In genomic region chr4:20831746-20832145, GRCh38 we compare ENCODE assay signal across 1 cellular context.
TF ChIP-seq lines count a peak whose summit lies in the region.

No MANE protein-coding gene starts in this region.

TF ChIP-seq in HepG2, 621 proteins besides CTCF, POLR2A, EP300 and RAD21 (continued from another document):
- TF ChIP-seq BRF2 (CRISPR knock-in tag; IDR thresholded peaks at IDR 0.05): no peak
- no peak for TF ChIP-seq ZNF879 (CRISPR knock-in tag; IDR thresholded peaks at IDR 0.05)
- TF ChIP-seq MIER3 (CRISPR knock-in tag; IDR thresholded peaks at IDR 0.05; ENCODE audit: borderline replicate concordance): no peak
- no peak for TF ChIP-seq ZNF432 (CRISPR knock-in tag; IDR thresholded peaks at IDR 0.05; ENCODE audit: borderline replicate concordance)
TF ChIP-seq in HepG2: peak in this region for 0.
